ENCODE assay signal across 8 cellular contexts in the genomic region with DNA sequence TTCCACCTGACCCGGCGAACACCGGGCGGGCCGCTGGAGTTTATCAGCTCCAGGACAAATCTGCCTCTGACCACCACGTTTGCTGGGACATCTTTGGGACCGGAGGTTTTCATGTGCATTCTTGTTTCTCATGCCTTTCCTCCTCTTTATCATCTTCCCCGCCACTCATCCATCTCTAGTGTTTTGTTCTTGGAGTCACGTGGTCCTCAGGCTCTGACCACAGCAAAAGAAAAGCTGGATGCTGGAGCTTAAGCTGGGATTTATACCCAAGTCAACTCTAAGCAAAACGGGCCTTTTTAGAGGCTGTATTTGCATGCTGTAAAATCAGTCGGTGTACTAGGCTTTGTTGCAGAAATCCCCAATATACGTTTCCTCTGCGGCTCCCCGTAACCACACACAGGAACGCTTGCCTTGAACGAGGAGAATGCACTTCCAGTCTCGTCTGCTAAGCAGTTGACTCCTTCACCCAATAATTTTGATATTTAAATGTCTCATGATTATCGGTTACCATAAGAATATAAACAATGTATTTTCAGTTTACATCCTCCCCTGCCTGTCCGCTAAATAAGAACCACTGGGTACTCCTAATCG. TPM values are rescaled to one million over a fixed set of nuclear protein-coding genes. Genes with fewer than 3 reads are reported as not detected.
A peak's percentile ranks its signal among the peaks of the same experiment; 100 is the strongest.
DNase-seq lines count a peak whose midpoint lies in the region; ATAC-seq and TF ChIP-seq lines count a peak whose summit lies in the region.

No MANE protein-coding gene starts in this region.

- peak overlapping the region; percentile 93 for H3K27ac Mint-ChIP-seq in Caco-2 (ENCODE audit: unreplicated experiment)
- H3K27ac Mint-ChIP-seq in activated naive CD8-positive, alpha-beta T cell treated with anti-CD3 and anti-CD28 coated beads for 36 hours, result peak overlapping the region; percentile 96

- peaks cover 72% of the 10 kb centered on the region for H3K36me3 Mint-ChIP-seq in Caco-2 (ENCODE audit: insufficient read depth, unreplicated experiment)
- peaks cover 56% of the 10 kb centered on the region for H3K36me3 Mint-ChIP-seq in activated naive CD8-positive, alpha-beta T cell treated with anti-CD3 and anti-CD28 coated beads for 36 hours

- H3K4me1 ChIP-seq in Caco-2 (no peaks in the 10 kb centered on the region), right cardiac atrium (ENCODE audit: control insufficient read depth, insufficient read depth, low read length) (peaks cover 2% of the 10 kb centered on the region)

- H3K27ac ChIP-seq in right cardiac atrium (ENCODE audit: low read length), result peak overlapping the region; percentile 81

- ATAC-seq in GM21737 (IDR thresholded peaks at IDR 0.05; ENCODE audit: unreplicated experiment) (peak; percentile 5), right cardiac atrium (no peak), GM18520 (IDR thresholded peaks at IDR 0.05; ENCODE audit: unreplicated experiment) (no peak), GM21576 (IDR thresholded peaks at IDR 0.05; ENCODE audit: unreplicated experiment) (no peak)

- 4% methylated on average over 20 of the region's 20 CpGs for WGBS in right cardiac atrium

- H3K27me3 ChIP-seq in Caco-2 (replicated peaks; ENCODE audit: control insufficient read depth, insufficient read depth, low read length), result no peaks in the 10 kb centered on the region
- H3K27me3 ChIP-seq in right cardiac atrium (ENCODE audit: control insufficient read depth, insufficient read depth), result no peaks in the 10 kb centered on the region

- POLR2A ChIA-PET in Caco-2 (lab: Charles Lee), result no interaction called here

- H3K4me3 Mint-ChIP-seq in Caco-2 (ENCODE audit: unreplicated experiment), result peak overlapping the region; percentile 96
- peak overlapping the region; percentile 90 for H3K4me3 Mint-ChIP-seq in activated naive CD8-positive, alpha-beta T cell treated with anti-CD3 and anti-CD28 coated beads for 36 hours

- CTCF ChIA-PET in Caco-2 (lab: Charles Lee), result no interaction called here

- peaks cover 9% of the 10 kb centered on the region for H3K36me3 ChIP-seq in Caco-2 (ENCODE audit: control insufficient read depth, insufficient read depth, low read length)

- DNase-seq in Caco-2, result no peak
- peak; percentile 33 to 69 for DNase-seq in NCI-H524 (lab: John Stamatoyannopoulos, UW)
- no peak for DNase-seq in activated naive CD8-positive, alpha-beta T cell treated with anti-CD3 and anti-CD28 coated beads for 36 hours
- DNase-seq in right cardiac atrium, result no peak
- DNase-seq in retinal pigment epithelial cell (ENCODE audit: low read depth), result no peak

- TSS peak; percentile 15 for BruUV-seq in Caco-2 (replicated peaks; lab: Mats Ljungman, UMichigan)

- intact Hi-C loops in Caco-2 (cut with micrococcal nuclease; ENCODE audit: unreplicated experiment) (no loop called here), right cardiac atrium (cut with DNase I) (no loop called here)

- peaks cover 7% of the 10 kb centered on the region for H3K4me1 Mint-ChIP-seq in Caco-2 (ENCODE audit: low read depth, unreplicated experiment)
- H3K4me1 Mint-ChIP-seq in activated naive CD8-positive, alpha-beta T cell treated with anti-CD3 and anti-CD28 coated beads for 36 hours, result peaks cover 52% of the 10 kb centered on the region

- H3K27me3 Mint-ChIP-seq in Caco-2 (ENCODE audit: insufficient read depth, unreplicated experiment), result no peaks in the 10 kb centered on the region
- H3K27me3 Mint-ChIP-seq in activated naive CD8-positive, alpha-beta T cell treated with anti-CD3 and anti-CD28 coated beads for 36 hours, result no peaks in the 10 kb centered on the region

- TF ChIP-seq CTCF in Caco-2 (IDR thresholded peaks at IDR 0.05; ENCODE audit: insufficient read depth in 1 of 2, low read depth in 1 of 2, low read length in 1 of 2, severe bottlenecking in 1 of 2, unreplicated experiment in 1 of 2) (no peak), retinal pigment epithelial cell (conservative IDR thresholded peaks at IDR 0.05; ENCODE audit: low read depth, low read length) (no peak)

- no peaks in the 10 kb centered on the region for H3K9me3 ChIP-seq in Caco-2
- no peaks in the 10 kb centered on the region for H3K9me3 ChIP-seq in right cardiac atrium (ENCODE audit: control insufficient read depth, low read length)

- no peaks in the 10 kb centered on the region for H3K9me3 Mint-ChIP-seq in Caco-2 (ENCODE audit: unreplicated experiment)
- H3K9me3 Mint-ChIP-seq in activated naive CD8-positive, alpha-beta T cell treated with anti-CD3 and anti-CD28 coated beads for 36 hours, result no peaks in the 10 kb centered on the region

- peak overlapping the region; percentile 99 for H3K4me3 ChIP-seq in Caco-2 (ENCODE audit: low read depth, low read length)
- peak overlapping the region; percentile 67 for H3K4me3 ChIP-seq in right cardiac atrium (ENCODE audit: low read length)
- peak overlapping the region; percentile 85 for H3K4me3 ChIP-seq in retinal pigment epithelial cell (ENCODE audit: low read length)

RNA-seq across cellular contexts. Expression of gene NDUFS6, which starts 0.6 kb away (rescaled TPM):
- total RNA-seq in Caco-2 (2022) (59.7 and 65.0 TPM in 2 replicates), right cardiac atrium (10 to 100 TPM; 64.1 to 90.1 (median 76.8) TPM)
- 10 to 100 TPM; 40.5 to 42.4 TPM for total RNA-seq in activated naive CD8-positive, alpha-beta T cell treated with anti-CD3 and anti-CD28 coated beads for 36 hours
- 216 TPM for polyA plus RNA-seq in right cardiac atrium

RNA-seq across cellular contexts. Expression of gene MRPL36, which starts 0.9 kb away (rescaled TPM):
- total RNA-seq in Caco-2 (2022) (65.9 and 68.4 TPM in 2 replicates), right cardiac atrium (10 to 100 TPM; 40.8 to 51.3 (median 48.1) TPM)
- 100 to 1,000 TPM; 104 to 108 TPM for total RNA-seq in activated naive CD8-positive, alpha-beta T cell treated with anti-CD3 and anti-CD28 coated beads for 36 hours
- 104 TPM for polyA plus RNA-seq in right cardiac atrium

Comparison
In these comparisons a context has a peak if more than half of its experiments do, and no peak if none do; other contexts are left out.
1. DNase-seq: peak in NCI-H524 (2 of 2); none in Caco-2 (0 of 2), activated naive CD8-positive, alpha-beta T cell treated with anti-CD3 and anti-CD28 coated beads for 36 hours (single experiment), right cardiac atrium (0 of 3) and retinal pigment epithelial cell (single experiment).
2. Peak in every context shown above with its lines, with median percentiles within 50 percentile points of each other: H3K4me3 ChIP-seq.